ENCODE assay signal across 8 cellular contexts in the genomic region with DNA sequence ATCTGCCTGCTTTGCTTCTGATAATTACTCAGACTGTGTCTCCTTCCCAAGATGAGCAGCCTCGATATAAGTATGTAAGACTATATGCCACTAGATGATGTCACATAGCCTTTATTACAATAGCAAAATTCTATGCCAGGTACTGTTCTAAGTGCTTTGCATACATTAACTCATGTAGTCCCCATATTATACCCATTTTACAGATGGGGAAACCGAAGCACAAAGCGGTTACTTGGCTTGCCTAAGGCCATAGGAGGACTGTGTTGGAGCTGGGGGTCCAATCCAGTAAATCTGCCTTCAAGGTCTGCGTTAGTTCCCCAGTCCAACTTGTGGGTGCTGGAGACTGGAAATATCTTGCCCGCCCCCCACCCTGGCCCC. TPM values are rescaled to one million over a fixed set of nuclear protein-coding genes. Genes with fewer than 3 reads are reported as not detected.
DNase-seq lines count a peak whose midpoint lies in the region; ATAC-seq and TF ChIP-seq lines count a peak whose summit lies in the region.

No MANE protein-coding gene starts in this region.

- no peak for ATAC-seq in activated T-cell treated with anti-CD3 and anti-CD28 coated beads, Interleukin-2, amount 50 U/mL, for 4 hours
- ATAC-seq in left lung (no peak), GM18520 (IDR thresholded peaks at IDR 0.05; ENCODE audit: unreplicated experiment) (no peak), GM19328 (IDR thresholded peaks at IDR 0.05; ENCODE audit: unreplicated experiment) (no peak)

- H3K4me3 Mint-ChIP-seq in activated T-cell treated with anti-CD3 and anti-CD28 coated beads, Interleukin-2, amount 50 U/mL, for 4 hours, result peak overlapping the region; percentile 77

- in situ Hi-C loops in astrocyte of the spinal cord (cut with HindIII; ENCODE audit: low sequenced_read_pairs), result no loop called here

- TF ChIP-seq CTCF in astrocyte of the spinal cord (IDR thresholded peaks at IDR 0.05; ENCODE audit: low read depth, low read length) (no peak), left lung (IDR thresholded peaks at IDR 0.05) (no peak)

- peak overlapping the region; percentile 43 for H3K4me3 ChIP-seq in astrocyte of the spinal cord (ENCODE audit: low read depth, low read length)
- H3K4me3 ChIP-seq in left lung, result peak overlapping the region; percentile 10 to 52
- peak overlapping the region; percentile 58 for H3K4me3 ChIP-seq in thymus (ENCODE audit: low read length)

- no peaks in the 10 kb centered on the region for H3K9me3 Mint-ChIP-seq in activated T-cell treated with anti-CD3 and anti-CD28 coated beads, Interleukin-2, amount 50 U/mL, for 4 hours

- no peak for DNase-seq in activated T-cell treated with anti-CD3 and anti-CD28 coated beads, Interleukin-2, amount 50 U/mL, for 4 hours
- no peak for DNase-seq in activated T-cell treated with anti-CD3 and anti-CD28 coated beads, Interleukin-2, amount 50 U/mL, for 48 hours
- DNase-seq in astrocyte of the spinal cord (ENCODE audit: low read depth, low spot score) (no peak), left lung (no peak), H4 (ENCODE audit: low spot score) (no peak)

- no peaks in the 10 kb centered on the region for H3K36me3 Mint-ChIP-seq in activated T-cell treated with anti-CD3 and anti-CD28 coated beads, Interleukin-2, amount 50 U/mL, for 4 hours (ENCODE audit: insufficient read depth)

- peaks cover 5% of the 10 kb centered on the region for H3K27me3 Mint-ChIP-seq in activated T-cell treated with anti-CD3 and anti-CD28 coated beads, Interleukin-2, amount 50 U/mL, for 4 hours (ENCODE audit: low read depth)

- H3K9me3 ChIP-seq in left lung (no peaks in the 10 kb centered on the region), thymus (ENCODE audit: control insufficient read depth) (no peaks in the 10 kb centered on the region)

- WGBS in thymus, result 57% methylated on average over 5 of the region's 5 CpGs

- intact Hi-C loops in left lung (cut with DNase I), result no loop called here

- no peaks in the 10 kb centered on the region for H3K4me1 ChIP-seq in left lung
- no peaks in the 10 kb centered on the region for H3K4me1 ChIP-seq in thymus (ENCODE audit: control insufficient read depth, insufficient read depth, low read length)

- H3K27me3 ChIP-seq in left lung, result peaks cover 4 to 17% of the 10 kb centered on the region in 2 donors
- H3K27me3 ChIP-seq in thymus (ENCODE audit: control insufficient read depth, insufficient read depth), result no peaks in the 10 kb centered on the region

- H3K27ac ChIP-seq in left lung (peak overlapping the region; percentile 50 to 65), thymus (ENCODE audit: low read depth) (peak overlapping the region; percentile 81)

- H3K36me3 ChIP-seq in left lung (no peaks in the 10 kb centered on the region), thymus (ENCODE audit: control insufficient read depth, insufficient read depth) (no peaks in the 10 kb centered on the region)

- peaks cover 31% of the 10 kb centered on the region for H3K4me1 Mint-ChIP-seq in activated T-cell treated with anti-CD3 and anti-CD28 coated beads, Interleukin-2, amount 50 U/mL, for 4 hours (ENCODE audit: low read depth)

RNA-seq across cellular contexts. Expression of gene SCML1, which starts 0.8 kb away (rescaled TPM):
- total RNA-seq in activated T-cell treated with anti-CD3 and anti-CD28 coated beads, Interleukin-2, amount 50 U/mL, for 4 hours, result 1 to 10 TPM; 1.7 to 2.3 (median 2.3) TPM
- 10 to 100 TPM in 1 of 2 donors, 1 to 10 TPM in 1; 7.7 to 10.3 TPM for total RNA-seq in left lung
- 92.1 TPM for polyA plus RNA-seq in thymus
- total RNA-seq in H4 (2014; rRNA removed; shearing (Covaris generic)), result 12.3 and 16.3 TPM in 2 replicates
